ENCODE assay signal across 8 cellular contexts in the genomic region with DNA sequence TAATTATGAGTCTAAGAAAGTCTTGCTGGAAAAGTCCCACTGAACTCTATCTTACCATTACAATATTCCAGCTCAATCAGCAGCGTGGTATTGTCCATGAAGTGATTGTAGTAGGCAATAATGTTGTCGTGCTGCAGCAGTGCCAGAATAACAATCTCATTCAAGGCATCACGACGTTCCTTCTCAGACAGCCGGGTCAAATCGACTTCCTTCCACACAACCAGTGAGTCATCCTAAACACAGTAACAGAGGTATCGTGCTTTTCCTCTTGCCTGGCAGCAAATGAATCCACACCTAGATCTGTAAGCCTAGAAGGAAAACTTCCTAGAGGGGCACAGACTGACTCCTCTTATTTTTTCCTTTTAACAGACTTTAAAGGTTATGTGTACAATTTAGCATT. TPM values are rescaled to one million over a fixed set of nuclear protein-coding genes. Genes with fewer than 3 reads are reported as not detected.
A peak's percentile ranks its signal among the peaks of the same experiment; 100 is the strongest.
DNase-seq lines count a peak whose midpoint lies in the region; ATAC-seq, FAIRE-seq and TF ChIP-seq lines count a peak whose summit lies in the region.

No MANE protein-coding gene starts in this region.

- H3K27ac ChIP-seq in neutrophil (peak overlapping the region; percentile 82), left lung (peak overlapping the region in 1 of 2 donors; percentile 77)

- FAIRE-seq in bronchial epithelial cell (lab: Jason Lieb, UNC): no peak

- H3K4me3 ChIP-seq in bronchial epithelial cell (ENCODE audit: low read depth, low read length) (no peak overlapping the region), neutrophil (ENCODE audit: low read depth in 1 of 2, low read length in 1 of 2) (peak overlapping the region; percentile 12 to 19), left lung (no peak overlapping the region)

- no peak for ATAC-seq in omental fat pad (ENCODE audit: low FRiP score)
- ATAC-seq in left lung: no peak

- DNase-seq in ELR (ENCODE audit: low read depth) (peak; percentile 91), RPMI7951 (ENCODE audit: low read depth) (peak; percentile 75), bronchial epithelial cell (ENCODE audit: low read depth) (peak; percentile 88), omental fat pad (ENCODE audit: low spot score) (no peak), left lung (no peak), superior temporal gyrus (ENCODE audit: extremely low spot score) (no peak), NCI-H146 treated with DMSO at 0.1 percent for 48 hours (lab: John Stamatoyannopoulos, UW; ENCODE audit: unreplicated experiment) (no peak)

- H3K9me3 ChIP-seq in neutrophil: no peaks in the 10 kb centered on the region
- H3K9me3 ChIP-seq in left lung: no peaks in the 10 kb centered on the region

- intact Hi-C loops in left lung (cut with DNase I): no loop called here

- peaks cover 69 to 75% of the 10 kb centered on the region in 2 experiments for H3K4me1 ChIP-seq in neutrophil (ENCODE audit: control insufficient read depth in 1 of 2, insufficient read depth in 1 of 2, low read depth in 1 of 2, low read length in 1 of 2)
- peaks cover 27 to 72% of the 10 kb centered on the region in 2 donors for H3K4me1 ChIP-seq in left lung

- H3K27me3 ChIP-seq in bronchial epithelial cell (ENCODE audit: control insufficient read depth, insufficient read depth, low read length) (no peaks in the 10 kb centered on the region), neutrophil (no peaks in the 10 kb centered on the region), left lung (no peaks in the 10 kb centered on the region)

- H3K36me3 ChIP-seq in bronchial epithelial cell (ENCODE audit: control insufficient read depth, insufficient read depth, low read length) (peaks cover 1% of the 10 kb centered on the region), neutrophil (peaks cover 6% of the 10 kb centered on the region), left lung (peaks cover 0 to 20% of the 10 kb centered on the region in 2 donors)

- TF ChIP-seq CTCF in bronchial epithelial cell (IDR thresholded peaks at IDR 0.05; ENCODE audit: insufficient read depth, low read length, severe bottlenecking): no peak
- no peak for TF ChIP-seq CTCF in neutrophil (IDR thresholded peaks at IDR 0.05)
- TF ChIP-seq CTCF in omental fat pad (IDR thresholded peaks at IDR 0.05): no peak
- no peak for TF ChIP-seq CTCF in left lung (IDR thresholded peaks at IDR 0.05)

RNA-seq across cellular contexts. Expression of a gene that starts 2.9 kb away (rescaled TPM):
- 11.1 and 16.0 TPM in 2 replicates for total RNA-seq in RPMI7951 (2014; rRNA removed; shearing (Covaris generic))
- total RNA-seq in bronchial epithelial cell: 26.3 and 34.3 TPM in 2 replicates
- 10 to 100 TPM; 40.1 to 68.3 (median 54.8) TPM for total RNA-seq in omental fat pad
- total RNA-seq in left lung: 10 to 100 TPM; 75.8 to 77.7 TPM

RNA-seq across cellular contexts. Expression of a gene that starts 52.4 kb away (rescaled TPM):
- 201 and 247 TPM in 2 replicates for total RNA-seq in RPMI7951 (2014; rRNA removed; shearing (Covaris generic))
- total RNA-seq in bronchial epithelial cell (244 and 363 TPM in 2 replicates), omental fat pad (100 to 1,000 TPM; 189 to 372 (median 341) TPM), left lung (100 to 1,000 TPM; 338 to 391 TPM)

RNA-seq across cellular contexts. Expression of a gene that starts 54.5 kb away (rescaled TPM):
- total RNA-seq in RPMI7951 (2014; rRNA removed; shearing (Covaris generic)): 1.2 and 1.8 TPM in 2 replicates
- total RNA-seq in bronchial epithelial cell: 0.53 and 0.90 TPM in 2 replicates
- 1 to 10 TPM in 3 of 4 donors, under 1 TPM in 1; 0.48 to 5.6 (median 1.5) TPM for total RNA-seq in omental fat pad
- 1 to 10 TPM; 3.1 to 4.6 TPM for total RNA-seq in left lung

Comparison
In these comparisons a context has a peak if more than half of its experiments do, and no peak if none do; other contexts are left out.
1. DNase-seq: peak in ELR (single experiment), RPMI7951 (single experiment) and bronchial epithelial cell (single experiment); none in omental fat pad (single experiment), left lung (0 of 2), superior temporal gyrus (single experiment) and NCI-H146 treated with DMSO at 0.1 percent for 48 hours (single experiment).
2. H3K4me3 ChIP-seq: peak in neutrophil (2 of 2); none in bronchial epithelial cell (single experiment) and left lung (0 of 2).